Comparison of ENCODE assay signal across 8 cellular contexts in the genomic region with DNA sequence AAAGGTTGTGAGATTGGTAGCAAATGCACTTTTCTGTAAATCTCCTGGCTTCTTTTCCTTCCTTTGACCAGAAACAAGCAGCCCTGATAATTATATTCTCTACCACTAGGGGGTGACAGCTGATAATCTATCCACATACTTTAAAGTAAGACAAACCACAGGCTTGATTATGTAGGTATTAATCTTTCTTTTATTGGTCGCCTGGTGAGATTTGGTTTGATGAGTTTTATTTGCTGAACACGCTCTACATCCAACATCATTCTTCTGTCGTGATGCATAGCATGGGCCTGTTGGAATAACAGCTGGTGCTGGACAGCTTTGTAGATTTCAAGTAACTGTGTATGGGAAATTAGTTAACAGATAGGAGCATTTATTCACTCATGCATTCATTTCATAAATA.
DNase-seq lines count a peak whose midpoint lies in the region; ATAC-seq and TF ChIP-seq lines count a peak whose summit lies in the region.

No MANE protein-coding gene starts in this region.

- H3K27me3 ChIP-seq in DOHH2 (ENCODE audit: control insufficient read depth, low read length), result peaks cover 11% of the 10 kb centered on the region; the same call in 1 of the 2 replicates
- H3K27me3 ChIP-seq in heart left ventricle, result no peaks in the 10 kb centered on the region

- intact Hi-C loops in heart left ventricle (cut with DNase I), result loop anchor here (2.0 to 10.0 kb wide), 9 partner anchors 117 to 721 kb away; partner anchors contain the start of gene EGR2 (in 2 of the 10)

- H3K27ac ChIP-seq in DOHH2 (ENCODE audit: low read depth, low read length) (no peak overlapping the region), heart left ventricle (no peak overlapping the region)

- no peaks in the 10 kb centered on the region for H3K36me3 ChIP-seq in DOHH2 (ENCODE audit: control insufficient read depth, low read length)
- no peaks in the 10 kb centered on the region for H3K36me3 ChIP-seq in heart left ventricle

- H3K4me3 ChIP-seq in DOHH2 (ENCODE audit: low read length) (no peak overlapping the region), WI38 (ENCODE audit: low read depth, low read length) (no peak overlapping the region), heart left ventricle (no peak overlapping the region)

- TF ChIP-seq POLR2A in heart left ventricle (IDR thresholded peaks at IDR 0.05), result no peak

- H3K79me2 ChIP-seq in DOHH2 (ENCODE audit: control insufficient read depth, low read length), result no peaks in the 10 kb centered on the region

- 9 to 15% (median 12%) methylated on average over 3 of the region's 3 CpGs for WGBS in heart left ventricle, 4 donors

- DNase-seq in NCI-H1694 (lab: John Stamatoyannopoulos, UW), result peak; percentile 51
- no peak for DNase-seq in heart left ventricle
- peak; percentile 77 for DNase-seq in renal cortical epithelial cell (ENCODE audit: low read depth)
- no peak for DNase-seq in NK-92 treated with Interleukin-12 subunit alpha and Interleukin-12 subunit beta, amount 100 ng/mL, for 24 hours (lab: John Stamatoyannopoulos, UW)

- H3K9me3 ChIP-seq in DOHH2 (ENCODE audit: control insufficient read depth, insufficient read depth, low read length) (no peaks in the 10 kb centered on the region), heart left ventricle (no peaks in the 10 kb centered on the region)

- peak; percentile 81 for TF ChIP-seq CTCF in DOHH2 (IDR thresholded peaks at IDR 0.05; ENCODE audit: low read depth, low read length, poor library complexity, severe bottlenecking)
- TF ChIP-seq CTCF in WI38 (IDR thresholded peaks at IDR 0.05; ENCODE audit: low read depth, low read length), result peak; percentile 42
- peak; percentile 69 to 82 (median 75) for TF ChIP-seq CTCF in heart left ventricle (IDR thresholded peaks at IDR 0.05)

- H3K4me2 ChIP-seq in DOHH2 (ENCODE audit: low read length), result no peak overlapping the region

- ATAC-seq in GM21515 (IDR thresholded peaks at IDR 0.05; ENCODE audit: unreplicated experiment), result peak; percentile 73
- ATAC-seq in heart left ventricle, result peak in 2 of 4 donors; percentile 57 to 59
- ATAC-seq in GM18909 (IDR thresholded peaks at IDR 0.05; ENCODE audit: poor library complexity, unreplicated experiment), result no peak

- H3K4me1 ChIP-seq in DOHH2 (ENCODE audit: control insufficient read depth, low read length), result no peaks in the 10 kb centered on the region
- H3K4me1 ChIP-seq in heart left ventricle, result peaks cover 0 to 10% (median 0%) of the 10 kb centered on the region in 12 donors

- no peaks in the 10 kb centered on the region for H4K20me1 ChIP-seq in DOHH2 (ENCODE audit: control insufficient read depth, insufficient read depth, low read depth, low read length)

- no peaks in the 10 kb centered on the region for H3F3A ChIP-seq in DOHH2 (ENCODE audit: control insufficient read depth, insufficient read depth)

- H3K9me2 ChIP-seq in DOHH2 (replicated peaks; ENCODE audit: control insufficient read depth, low read length), result no peaks in the 10 kb centered on the region

Comparison
In these comparisons a context has a peak if more than half of its experiments do, and no peak if none do; other contexts are left out.
1. DNase-seq: peak in NCI-H1694 (single experiment) and renal cortical epithelial cell (single experiment); none in heart left ventricle (0 of 5) and NK-92 treated with Interleukin-12 subunit alpha and Interleukin-12 subunit beta, amount 100 ng/mL, for 24 hours (single experiment).
2. Peak in every context shown above with its lines, with median percentiles within 50 percentile points of each other: CTCF ChIP-seq.